Comparison of ENCODE assay signal across 11 cellular contexts in the genomic region with DNA sequence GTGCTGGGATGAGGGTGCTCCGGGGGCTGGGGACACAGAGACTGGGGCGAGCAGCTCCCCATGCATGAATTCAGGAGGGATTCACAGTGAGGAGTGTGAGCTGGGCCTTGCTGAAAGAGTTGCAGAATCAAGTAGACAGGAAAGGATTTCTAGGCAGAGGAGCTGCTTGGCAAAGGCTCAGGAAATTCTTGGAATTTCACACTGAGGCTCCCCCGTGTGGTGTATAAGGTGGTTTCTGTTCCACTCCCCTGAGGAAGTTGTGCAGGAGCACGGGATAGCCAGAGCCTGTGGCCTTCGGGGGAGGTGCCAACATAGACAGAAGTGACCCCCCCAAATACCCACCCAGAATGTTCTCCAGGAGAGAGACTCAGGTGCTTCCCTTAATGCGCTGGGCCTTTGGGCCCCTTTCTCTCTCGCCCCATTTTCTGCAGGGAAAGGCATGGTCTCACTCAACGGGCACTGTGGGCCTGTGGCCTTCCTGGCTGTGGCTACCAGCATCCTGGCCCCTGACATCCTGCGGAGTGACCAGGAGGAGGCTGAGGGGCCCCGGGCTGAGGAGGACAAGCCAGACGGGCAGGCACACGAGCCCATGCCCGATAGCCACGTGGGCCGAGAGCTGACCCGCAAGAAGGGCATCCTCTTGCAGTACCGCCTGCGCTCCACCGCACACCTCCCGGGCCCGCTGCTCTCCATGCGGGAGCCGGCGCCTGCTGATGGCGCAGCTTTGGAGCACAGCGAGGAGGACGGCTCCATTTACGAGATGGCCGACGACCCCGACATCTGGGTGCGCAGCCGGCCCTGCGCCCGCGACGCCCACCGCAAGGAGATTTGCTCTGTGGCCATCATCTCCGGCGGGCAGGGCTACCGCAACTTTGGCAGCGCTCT. TPM values are rescaled to one million over a fixed set of nuclear protein-coding genes. Genes with fewer than 3 reads are reported as not detected.
DNase-seq lines count a peak whose midpoint lies in the region; ATAC-seq, FAIRE-seq and TF ChIP-seq lines count a peak whose summit lies in the region.
"Had no signal": no experiment of that assay in that cellular context is flagged by ENCODE, and none has a peak within 500 bp of the region (broad histone marks: within the 10 kb centered on the region; RNA-seq: fewer than 3 reads in every experiment).

No MANE protein-coding gene starts in this region.

- peaks cover 4% of the 10 kb centered on the region; the same call in 1 of the 3 replicates for H3K4me1 ChIP-seq in A549
- peaks cover 7% of the 10 kb centered on the region for H3K4me1 ChIP-seq in HUES48 (ENCODE audit: control insufficient read depth, insufficient read depth, low read length)
- 0 out of 2 replicates have a peak, but pooled peaks cover 14% of the 10 kb centered on the region for H3K4me1 ChIP-seq in HepG2 (ENCODE audit: insufficient read depth, low read length)

- TF ChIP-seq EP300 in A549 (IDR thresholded peaks at IDR 0.05): no peak
- no peak for TF ChIP-seq EP300 in HepG2 (IDR thresholded peaks at IDR 0.05; ENCODE audit: low read depth in 2 of 2, low read length in 2 of 2)
- no peak for TF ChIP-seq EP300 in HepG2 (CRISPR knock-in tag; IDR thresholded peaks at IDR 0.05; ENCODE audit: borderline replicate concordance)

- H3K9ac ChIP-seq in HUES48 (ENCODE audit: low read depth, low read length): no peak overlapping the region
- H3K9ac ChIP-seq in HepG2 (ENCODE audit: insufficient read depth, low read depth, low read length): no peak overlapping the region

- CTCF ChIA-PET in A549 (lab: Yijun Ruan, JAX): interaction anchor here (0.6 to 7.3 kb wide), 20 partner anchors 9 to 202 kb away, joined by 3 to 40 read pairs (median 3); no protein-coding TSS in a partner anchor
- CTCF ChIA-PET in HepG2 (lab: Yijun Ruan, JAX; ENCODE audit: low intra/inter-chr PET ratio, low total read pairs): no interaction called here

- BruUV-seq in HepG2 (replicated peaks; lab: Mats Ljungman, UMichigan): no TSS peak

- peak; percentile 42 to 44; a peak in 4 of 5 replicates for TF ChIP-seq RAD21 in A549 (conservative IDR thresholded peaks at IDR 0.05 in 1 of 2, IDR thresholded peaks at IDR 0.05 in 1 of 2)
- no peak for TF ChIP-seq RAD21 in HepG2 (CRISPR knock-in tag; IDR thresholded peaks at IDR 0.05)

- TF ChIP-seq CTCF in A549 (IDR thresholded peaks at IDR 0.05) (peak; percentile 48), choroid plexus epithelial cell (conservative IDR thresholded peaks at IDR 0.05; ENCODE audit: low read depth, low read length) (peak; percentile 73), HepG2 (CRISPR knock-in tag; IDR thresholded peaks at IDR 0.05) (no peak), lower leg skin (IDR thresholded peaks at IDR 0.05) (no peak)

- peaks cover 12% of the 10 kb centered on the region; the same call in 1 of the 2 replicates for H3K36me3 ChIP-seq in HUES48 (ENCODE audit: control insufficient read depth, insufficient read depth, low read length)
- H3K36me3 ChIP-seq in HepG2 (replicated peaks in 1 of 2; ENCODE audit: control insufficient read depth in 1 of 2, insufficient read depth in 2 of 2, low read length in 2 of 2): peaks cover 28 to 52% of the 10 kb centered on the region in 2 experiments

- FAIRE-seq in A549 (lab: Jason Lieb, UNC) (no peak), HepG2 (lab: Jason Lieb, UNC) (no peak)

- no peaks in the 10 kb centered on the region for H3K79me2 ChIP-seq in HepG2 (ENCODE audit: insufficient read depth, low read length)

- H2AFZ ChIP-seq in HepG2 (ENCODE audit: low read length): no peak overlapping the region

- H3K4me3 ChIP-seq in A549 (no peak overlapping the region), HUES48 (ENCODE audit: low read depth, low read length) (no peak overlapping the region), choroid plexus epithelial cell (ENCODE audit: low read depth, low read length) (no peak overlapping the region), HepG2 (replicated peaks in 1 of 3; ENCODE audit: insufficient read depth in 1 of 3, low read depth in 2 of 3, low read length in 3 of 3) (no peak overlapping the region), lower leg skin (ENCODE audit: low read depth, poor library complexity, severe bottlenecking) (no peak overlapping the region)
- H3K4me3 ChIP-seq: lung, thoracic aorta had no signal

- in situ Hi-C loops in HepG2 (cut with HindIII; ENCODE audit: extremely low pct_ligation_motif_present, low pct_unique_long_range_greater_than_20kb): no loop called here

- no peak overlapping the region for H3K4me2 ChIP-seq in A549
- no peak overlapping the region for H3K4me2 ChIP-seq in HepG2 (ENCODE audit: low read depth, low read length)

- WGBS in A549 (ENCODE audit: missing lambda C conversion rate): 81% methylated on average over 36 of the region's 42 CpGs
- WGBS in HepG2 (ENCODE audit: low lambda C conversion rate): 85% methylated on average over 20 of the region's 42 CpGs
- 76 to 86% methylated on average over 26 to 40 of the region's 42 CpGs for WGBS in lower leg skin, 2 donors

- 0 out of 2 replicates have a peak, but pooled peaks cover 6% of the 10 kb centered on the region for H4K20me1 ChIP-seq in HepG2 (ENCODE audit: insufficient read depth, low read length)

- DNase-seq in A549 (ENCODE audit: low read depth in 1 of 2, low spot score in 1 of 2): peak; percentile 38 to 59
- peak; percentile 87 for DNase-seq in choroid plexus epithelial cell (ENCODE audit: low read depth)
- DNase-seq in HepG2 (ENCODE audit: low spot score): no peak
- DNase-seq in T1000 (lab: John Stamatoyannopoulos, UW): no peak
- DNase-seq in globus pallidus (ENCODE audit: low spot score): no peak
- no peak for DNase-seq in lower leg skin (ENCODE audit: low spot score in 2 of 2)
- DNase-seq: activated B cell treated with CpG ODN at 0.5 μM for 24 hours had no signal

- ATAC-seq in A549: peak; percentile 91 to 92; a peak in 5 of 6 replicates
- ATAC-seq in HepG2: peak; percentile 13; the same call in 2 of the 3 replicates
- no peak for ATAC-seq in HG03135 (IDR thresholded peaks at IDR 0.05; ENCODE audit: unreplicated experiment)

- POLR2A ChIA-PET in A549 (lab: Yijun Ruan, JAX): no interaction called here
- POLR2A ChIA-PET in HepG2 (lab: Yijun Ruan, JAX): no interaction called here

- H3K27ac ChIP-seq in A549 (no peak overlapping the region), HUES48 (ENCODE audit: low read depth, low read length) (peak overlapping the region; percentile 30), HepG2 (ENCODE audit: extremely low read length, insufficient read depth, low read length) (no peak overlapping the region)
- H3K27ac ChIP-seq: thoracic aorta had no signal

- TF ChIP-seq POLR2A in A549 (IDR thresholded peaks at IDR 0.05; ENCODE audit: low read length): no peak
- no peak; a peak in 1 of 4 replicates for TF ChIP-seq POLR2A in HepG2 (IDR thresholded peaks at IDR 0.05; ENCODE audit: insufficient read depth in 1 of 2, low read depth in 2 of 2, low read length in 2 of 2)
- TF ChIP-seq POLR2A in lower leg skin (IDR thresholded peaks at IDR 0.05): no peak

- H3K9me3 ChIP-seq in A549: no peaks in the 10 kb centered on the region
- H3K9me3 ChIP-seq in HUES48 (ENCODE audit: control insufficient read depth, insufficient read depth, low read length): no peaks in the 10 kb centered on the region
- no peaks in the 10 kb centered on the region for H3K9me3 ChIP-seq in HepG2 (ENCODE audit: low read length)
- H3K9me3 ChIP-seq: thoracic aorta had no signal

- H3K27me3 ChIP-seq in HUES48 (ENCODE audit: control insufficient read depth, insufficient read depth, low read length) (no peaks in the 10 kb centered on the region), HepG2 (ENCODE audit: control insufficient read depth in 1 of 2, insufficient read depth in 2 of 2, low read length in 2 of 2) (peaks cover 5 to 18% of the 10 kb centered on the region in 2 experiments; a peak in 3 of 5 replicates)

- intact Hi-C loops in HepG2 (cut with micrococcal nuclease; ENCODE audit: unreplicated experiment) (no loop called here), lower leg skin (cut with DNase I; ENCODE audit: low total_unique reads) (no loop called here)

TF ChIP-seq in A549, 52 proteins besides CTCF, POLR2A, EP300 and RAD21 (continues in another document):
- TF ChIP-seq EHF (CRISPR knock-in tag; IDR thresholded peaks at IDR 0.05) (no peak), SMC3 (IDR thresholded peaks at IDR 0.05) (peak; percentile 58), FOXS1 (CRISPR knock-in tag; IDR thresholded peaks at IDR 0.05) (no peak)

TF ChIP-seq in HepG2, 621 proteins besides CTCF, POLR2A, EP300 and RAD21 (continues in another document):
- no peak for TF ChIP-seq ZNF101 (CRISPR knock-in tag; IDR thresholded peaks at IDR 0.05; ENCODE audit: borderline replicate concordance, low read depth)

RNA-seq across cellular contexts. Expression of gene ACTL8, which starts 58.5 kb away (rescaled TPM):
- polyA plus RNA-seq in A549 (2011; rRNA removed) (0.30 and 0.34 TPM in 2 replicates), A549 (2017; fragmentation: RNase III; extraction: RNeasy Plus Mini Kit Qiagen cat#74134 plus additional on column Dnase treatment) (1.0 to 1.5 TPM (median 1.3 TPM) in 3 replicates), HepG2 (2011; rRNA removed) (0.05 and 0.09 TPM in 2 replicates)
- 1.2 and 2.3 TPM in 2 replicates for polyA plus RNA-seq in A549 (2012; cell fraction: cytosol; rRNA removed)
- polyA plus RNA-seq in A549 (2012; cell fraction: nucleus; rRNA removed): 2.3 and 2.4 TPM in 2 replicates
- 0.29 and 0.83 TPM in 2 replicates for polyA minus RNA-seq in A549 (2011; rRNA and poly(A)+ RNA removed)
- total RNA-seq in HepG2 (2016; rRNA removed; fragmentation: Illumina TruSeq; extraction: Trizol) (0.64 and 1.0 TPM in 2 replicates), lower leg skin (not detected)
- not detected in 2 replicates for total RNA-seq in HepG2 (2016; cell fraction: cytosol; rRNA removed; fragmentation: Illumina TruSeq; extraction: Trizol; ENCODE audit: low read depth)
- 0.64 and 0.74 TPM in 2 replicates for total RNA-seq in HepG2 (2016; cell fraction: insoluble cytoplasmic fraction; rRNA removed; fragmentation: Illumina TruSeq; extraction: Trizol)
- 0.09 TPM in 1 of 2 replicates, not detected in the other for total RNA-seq in HepG2 (2016; cell fraction: membrane; rRNA removed; fragmentation: Illumina TruSeq; extraction: Trizol)
- 0.22 TPM in 1 of 2 replicates, not detected in the other for total RNA-seq in HepG2 (2016; cell fraction: nucleus; rRNA removed; fragmentation: Illumina TruSeq; extraction: Trizol)
- polyA plus RNA-seq in HepG2 (2011; cell fraction: cytosol; rRNA removed): 0.03 and 0.12 TPM in 2 replicates
- polyA plus RNA-seq in HepG2 (2011; cell fraction: nucleus; rRNA removed): not detected in 2 replicates
- 0.21 TPM in 1 of 2 replicates, not detected in the other for polyA plus RNA-seq in HepG2 (2012)
- polyA plus RNA-seq in HepG2 (2016; cell fraction: cytosol; fragmentation: Illumina TruSeq; extraction: Trizol; ENCODE audit: low read depth): not detected in 2 replicates
- 0.90 and 0.96 TPM in 2 replicates for polyA plus RNA-seq in HepG2 (2016; cell fraction: insoluble cytoplasmic fraction; fragmentation: Illumina TruSeq; extraction: Trizol; ENCODE audit: low read depth)
- not detected in 2 replicates for polyA plus RNA-seq in HepG2 (2016; cell fraction: membrane; fragmentation: Illumina TruSeq; extraction: Trizol; ENCODE audit: low read depth)
- not detected in 2 replicates for polyA plus RNA-seq in HepG2 (2016; cell fraction: nucleus; fragmentation: Illumina TruSeq; extraction: Trizol; ENCODE audit: insufficient read depth, low read depth)
- polyA minus RNA-seq in HepG2 (2011; rRNA and poly(A)+ RNA removed; ENCODE audit: low replicate concordance): 0.08 and 18.1 TPM in 2 replicates
- polyA minus RNA-seq in HepG2 (2011; cell fraction: cytosol; rRNA and poly(A)+ RNA removed): not detected in 2 replicates
- polyA minus RNA-seq in HepG2 (2011; cell fraction: nucleus; rRNA and poly(A)+ RNA removed): not detected in 2 replicates
- total RNA-seq: activated B cell treated with CpG ODN at 0.5 μM for 24 hours, lung, thoracic aorta had no signal
- polyA plus RNA-seq: lung had no signal

Comparison
In these comparisons a context has a peak if more than half of its experiments do, and no peak if none do; other contexts are left out.
1. DNase-seq: peak in A549 (2 of 2) and choroid plexus epithelial cell (single experiment); none in HepG2 (single experiment), T1000 (single experiment), globus pallidus (single experiment) and lower leg skin (0 of 2).
2. CTCF ChIP-seq: peak in A549 (single experiment) and choroid plexus epithelial cell (single experiment); none in HepG2 (single experiment) and lower leg skin (0 of 3).
3. Of the 38 proteins assayed by ChIP-seq in both HepG2 and A549: peak only in HepG2: none; only in A549: CTCF, RAD21 and SMC3; in both: none; in neither: 35.